Comparison of ENCODE assay signal across 27 cellular contexts in the genomic region with DNA sequence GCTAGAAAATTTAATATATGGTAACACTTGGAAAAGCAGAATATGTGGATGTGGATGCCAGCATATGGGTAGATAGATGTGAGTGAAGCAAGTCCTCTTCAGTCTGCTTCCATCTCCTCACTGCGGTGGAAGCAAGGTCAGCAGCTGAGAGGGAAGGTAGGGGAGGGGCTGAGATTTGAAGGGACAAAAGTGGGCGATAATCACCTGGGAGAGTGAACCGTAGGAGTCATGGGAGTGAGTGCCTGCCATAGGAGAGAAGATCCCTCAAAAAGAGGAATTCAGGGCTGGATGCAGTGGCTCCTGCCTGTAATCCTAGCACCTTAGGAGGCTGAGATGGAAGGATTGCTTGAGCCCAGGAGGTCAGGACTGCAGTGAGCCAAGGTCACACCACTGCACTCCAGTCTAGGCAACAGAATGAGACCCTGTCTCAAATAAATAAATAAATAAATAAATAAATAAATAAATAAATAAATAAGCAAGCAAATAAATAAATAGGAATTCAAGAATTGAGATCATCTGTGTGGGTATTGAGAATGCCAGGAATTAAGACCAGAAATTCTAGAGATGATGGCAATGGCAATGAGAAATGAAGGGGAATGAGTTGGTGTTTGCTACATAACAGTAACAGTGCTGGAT.
"Had no signal": no experiment of that assay in that cellular context is flagged by ENCODE, and none has a peak within 500 bp of the region (broad histone marks: within the 10 kb centered on the region; RNA-seq: fewer than 3 reads in every experiment).

No MANE protein-coding gene starts in this region.

- H3K4me1 ChIP-seq: esophagus squamous epithelium, left ventricle myocardium inferior, neural progenitor cell, stomach, thyroid gland, upper lobe of right lung had no signal

- DNase-seq: activated B cell treated with CpG ODN at 0.5 μM for 24 hours; activated CD8-positive, alpha-beta memory T cell treated with anti-CD3 and anti-CD28 coated beads, Interleukin-2, amount 10 ng/mL, durations not matched to agents 7 days and 5 days; activated CD8-positive, alpha-beta T cell treated with anti-CD3 and anti-CD28 coated beads, Interleukin-2, amount 10 ng/mL, durations not matched to agents 7 days and 5 days; activated naive CD4-positive, alpha-beta T cell; activated T-cell treated with anti-CD3 and anti-CD28 coated beads, Interleukin-2, amount 50 U/mL, for 48 hours; anterior cingulate cortex; esophagus squamous epithelium; foreskin melanocyte; heart right ventricle; left ventricle myocardium inferior; naive B cell; posterior cingulate gyrus; right cardiac atrium; stimulated activated CD4-positive, alpha-beta T cell treated with anti-CD3 and anti-CD28 coated beads, Interleukin-15, amount 100 ng/mL, for 24 hours; stimulated activated CD4-positive, alpha-beta T cell treated with anti-CD3 and anti-CD28 coated beads, Interleukin-2, amount 100 ng/mL, for 24 hours; stimulated activated naive B cell treated with anti-CD40 and anti-IgM and Interleukin-4, amounts not matched to agents 10 μg/mL and 1 μg/mL and 100 μg/mL, for 72 hours; stomach; T-helper 2 cell; thyroid gland; upper lobe of right lung had no signal

- H2AFZ ChIP-seq: neural progenitor cell had no signal

- H3K36me3 Mint-ChIP-seq: naive B cell had no signal

- H3K27me3 ChIP-seq: esophagus squamous epithelium, heart right ventricle, neural progenitor cell, stomach, thyroid gland, upper lobe of right lung had no signal

- H3K36me3 ChIP-seq: esophagus squamous epithelium, left ventricle myocardium inferior, neural progenitor cell, stomach, thyroid gland, upper lobe of right lung had no signal

- H3K9me3 ChIP-seq: esophagus squamous epithelium, heart right ventricle, left ventricle myocardium inferior, stomach, thyroid gland, upper lobe of right lung had no signal

- H3K27ac ChIP-seq: epithelial cell of prostate, esophagus squamous epithelium, heart right ventricle, left ventricle myocardium inferior, neural progenitor cell, stomach, thyroid gland, upper lobe of right lung had no signal

- H3K4me1 Mint-ChIP-seq: activated B cell treated with CpG ODN at 0.5 μM for 24 hours; activated CD8-positive, alpha-beta memory T cell treated with anti-CD3 and anti-CD28 coated beads, Interleukin-2, amount 10 ng/mL, durations not matched to agents 7 days and 5 days; central memory CD8-positive, alpha-beta T cell; neural progenitor cell had no signal

- H3K9ac ChIP-seq: neural progenitor cell had no signal

- H3K9me3 Mint-ChIP-seq: activated B cell treated with CpG ODN at 0.5 μM for 24 hours; activated naive CD4-positive, alpha-beta T cell treated with anti-CD3 and anti-CD28 coated beads, Interleukin-2, amount 50 U/mL, for 72 hours; central memory CD8-positive, alpha-beta T cell; dendritic cell treated with granulocyte-macrophage colony-stimulating factor and Interleukin-4, amounts not matched to agents 40 ng/mL and 50 ng/mL, for 4 days; mesothelial cell of epicardium; naive B cell; neural progenitor cell; stimulated activated naive B cell treated with anti-CD40 and anti-IgM and Interleukin-4, amounts not matched to agents 10 μg/mL and 1 μg/mL and 100 μg/mL, for 72 hours had no signal

- H3K27me3 Mint-ChIP-seq: activated B cell treated with CpG ODN at 0.5 μM for 24 hours; activated CD8-positive, alpha-beta memory T cell treated with anti-CD3 and anti-CD28 coated beads, Interleukin-2, amount 10 ng/mL, durations not matched to agents 7 days and 5 days; central memory CD8-positive, alpha-beta T cell; dendritic cell treated with granulocyte-macrophage colony-stimulating factor and Interleukin-4, amounts not matched to agents 40 ng/mL and 50 ng/mL, for 4 days; naive B cell; stimulated activated naive B cell treated with anti-CD40 and anti-IgM and Interleukin-4, amounts not matched to agents 10 μg/mL and 1 μg/mL and 100 μg/mL, for 72 hours had no signal

- H3K4me3 ChIP-seq: esophagus squamous epithelium, heart right ventricle, left ventricle myocardium inferior, lung, neural progenitor cell, stomach, thyroid gland, upper lobe of right lung had no signal

- H3K27ac Mint-ChIP-seq: activated B cell treated with CpG ODN at 0.5 μM for 24 hours; activated CD8-positive, alpha-beta memory T cell treated with anti-CD3 and anti-CD28 coated beads, Interleukin-2, amount 10 ng/mL, durations not matched to agents 7 days and 5 days; activated CD8-positive, alpha-beta T cell treated with anti-CD3 and anti-CD28 coated beads, Interleukin-2, amount 10 ng/mL, durations not matched to agents 7 days and 5 days; activated naive CD4-positive, alpha-beta T cell treated with anti-CD3 and anti-CD28 coated beads, Interleukin-2, amount 50 U/mL, for 72 hours; dendritic cell treated with granulocyte-macrophage colony-stimulating factor and Interleukin-4, amounts not matched to agents 40 ng/mL and 50 ng/mL, for 4 days; mesothelial cell of epicardium; naive B cell; neural progenitor cell; stimulated activated naive B cell treated with anti-CD40 and anti-IgM and Interleukin-4, amounts not matched to agents 10 μg/mL and 1 μg/mL and 100 μg/mL, for 72 hours had no signal

- H3K4me2 ChIP-seq: neural progenitor cell had no signal

- H3K4me3 Mint-ChIP-seq: activated B cell treated with CpG ODN at 0.5 μM for 24 hours; activated CD8-positive, alpha-beta memory T cell treated with anti-CD3 and anti-CD28 coated beads, Interleukin-2, amount 10 ng/mL, durations not matched to agents 7 days and 5 days; activated CD8-positive, alpha-beta T cell treated with anti-CD3 and anti-CD28 coated beads, Interleukin-2, amount 10 ng/mL, durations not matched to agents 7 days and 5 days; central memory CD8-positive, alpha-beta T cell; dendritic cell treated with granulocyte-macrophage colony-stimulating factor and Interleukin-4, amounts not matched to agents 40 ng/mL and 50 ng/mL, for 4 days; mesothelial cell of epicardium; naive B cell; neural progenitor cell; stimulated activated naive B cell treated with anti-CD40 and anti-IgM and Interleukin-4, amounts not matched to agents 10 μg/mL and 1 μg/mL and 100 μg/mL, for 72 hours had no signal
